ENCODE assay signal across 8 cellular contexts in the genomic region with DNA sequence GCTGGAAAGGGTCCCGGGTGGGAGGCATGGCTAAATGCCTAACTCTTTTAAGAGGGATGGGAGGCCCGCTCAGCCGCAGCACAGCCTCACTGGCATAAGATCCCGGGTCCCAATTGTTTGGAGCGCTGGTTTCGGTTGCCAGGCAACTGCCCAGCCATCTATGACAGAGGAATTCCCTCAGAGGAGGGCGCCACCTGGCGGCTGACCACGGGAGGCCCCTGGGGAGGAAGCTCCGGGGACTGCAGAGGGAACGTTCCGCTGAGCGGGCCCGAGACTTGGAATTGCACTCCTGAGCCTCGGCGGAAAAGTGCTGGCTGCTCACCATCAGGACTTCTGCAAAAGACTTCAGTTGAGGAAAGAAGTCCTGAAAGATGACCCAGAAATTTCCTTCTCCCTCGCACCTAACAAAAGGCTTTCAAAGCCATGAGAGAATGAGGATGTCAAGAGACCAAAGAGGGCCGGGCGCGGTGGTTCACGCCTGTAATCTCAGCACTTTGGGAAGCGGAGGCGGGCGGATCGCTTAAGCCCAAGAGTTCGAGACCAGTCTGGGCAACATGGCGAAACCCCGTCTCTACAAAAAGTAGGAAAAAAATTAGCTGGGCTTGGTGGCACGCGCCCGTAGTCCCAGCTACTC. TPM values are rescaled to one million over a fixed set of nuclear protein-coding genes. Genes with fewer than 3 reads are reported as not detected.
DNase-seq lines count a peak whose midpoint lies in the region; ATAC-seq and TF ChIP-seq lines count a peak whose summit lies in the region.

No MANE protein-coding gene starts in this region.

- H3K27me3 Mint-ChIP-seq in activated CD8-positive, alpha-beta T cell treated with anti-CD3 and anti-CD28 coated beads, Interleukin-2, amount 10 ng/mL, durations not matched to agents 7 days and 5 days (ENCODE audit: low read depth): peaks cover 26% of the 10 kb centered on the region

- POLR2A ChIA-PET in activated CD8-positive, alpha-beta T cell treated with anti-CD3 and anti-CD28 coated beads, Interleukin-2, amount 10 ng/mL, durations not matched to agents 7 days and 5 days (lab: Charles Lee): interaction anchor here (0.6 to 7.2 kb wide), 2 partner anchors 12 to 37 kb away, joined by 3 to 50 read pairs; a partner anchor contains a TSS

- CTCF ChIA-PET in activated CD8-positive, alpha-beta T cell treated with anti-CD3 and anti-CD28 coated beads, Interleukin-2, amount 10 ng/mL, durations not matched to agents 7 days and 5 days (lab: Charles Lee): interaction anchor here (0.6 to 4.6 kb wide), 47 partner anchors 9 to 1226 kb away, joined by 3 to 80 read pairs (median 5); a partner anchor contains a TSS

- WGBS in ectodermal cell, 2 experiments: 9 to 10% methylated on average over 31 of the region's 31 CpGs

- H3K4me1 Mint-ChIP-seq in activated CD8-positive, alpha-beta T cell treated with anti-CD3 and anti-CD28 coated beads, Interleukin-2, amount 10 ng/mL, durations not matched to agents 7 days and 5 days (ENCODE audit: low read depth): peaks cover 33% of the 10 kb centered on the region

- peak overlapping the region; percentile 75 for H3K27ac ChIP-seq in ectodermal cell (ENCODE audit: insufficient read depth, low read depth, low read length, poor library complexity, severe bottlenecking)

- H3K9me3 ChIP-seq in ectodermal cell (ENCODE audit: control insufficient read depth, low read length): no peaks in the 10 kb centered on the region

- H3K4me1 ChIP-seq in ectodermal cell (ENCODE audit: control insufficient read depth, insufficient read depth, low read length): peaks cover 19% of the 10 kb centered on the region

- DNase-seq in AG10803 (ENCODE audit: low read depth) (peak; percentile 84), NCI-H748 treated with DMSO at 0.1 percent for 48 hours (lab: John Stamatoyannopoulos, UW) (peak; percentile 89), lung microvascular endothelial cell (ENCODE audit: low read depth in 2 of 2) (peak; percentile 90 to 91)
- DNase-seq in activated CD8-positive, alpha-beta T cell treated with anti-CD3 and anti-CD28 coated beads, Interleukin-2, amount 10 ng/mL, durations not matched to agents 7 days and 5 days: peak; percentile 91
- peak; percentile 80 to 90 (median 81) for DNase-seq in stimulated activated CD4-positive, alpha-beta T cell treated with anti-CD3 and anti-CD28 coated beads, TNF-alpha, amount 100 ng/mL, for 24 hours (ENCODE audit: low read depth in 3 of 3)

- H3K4me3 ChIP-seq in AG10803 (ENCODE audit: low read length) (peak overlapping the region; percentile 6), ectodermal cell (ENCODE audit: insufficient read depth, low read depth, low read length) (no peak overlapping the region)

- ATAC-seq in GM19035 (IDR thresholded peaks at IDR 0.05; ENCODE audit: unreplicated experiment) (peak; percentile 71), HG03521 (IDR thresholded peaks at IDR 0.05; ENCODE audit: unreplicated experiment) (peak; percentile 48)
- ATAC-seq in activated CD8-positive, alpha-beta T cell treated with anti-CD3 and anti-CD28 coated beads, Interleukin-2, amount 10 ng/mL, durations not matched to agents 7 days and 5 days: peak; percentile 63

- H3K36me3 Mint-ChIP-seq in activated CD8-positive, alpha-beta T cell treated with anti-CD3 and anti-CD28 coated beads, Interleukin-2, amount 10 ng/mL, durations not matched to agents 7 days and 5 days (ENCODE audit: low read depth): no peaks in the 10 kb centered on the region

- TF ChIP-seq CTCF in AG10803 (conservative IDR thresholded peaks at IDR 0.05; ENCODE audit: low read length): peak; percentile 91

- H3K36me3 ChIP-seq in ectodermal cell (ENCODE audit: control insufficient read depth, insufficient read depth, low read length): no peaks in the 10 kb centered on the region

- H3K27me3 ChIP-seq in ectodermal cell (ENCODE audit: control insufficient read depth, insufficient read depth, low read length, poor library complexity, severe bottlenecking): peaks cover 76% of the 10 kb centered on the region

- H3K4me3 Mint-ChIP-seq in activated CD8-positive, alpha-beta T cell treated with anti-CD3 and anti-CD28 coated beads, Interleukin-2, amount 10 ng/mL, durations not matched to agents 7 days and 5 days: peak overlapping the region; percentile 72

- no peaks in the 10 kb centered on the region for H3K9me3 Mint-ChIP-seq in activated CD8-positive, alpha-beta T cell treated with anti-CD3 and anti-CD28 coated beads, Interleukin-2, amount 10 ng/mL, durations not matched to agents 7 days and 5 days (ENCODE audit: insufficient read depth)

- H3K27ac Mint-ChIP-seq in activated CD8-positive, alpha-beta T cell treated with anti-CD3 and anti-CD28 coated beads, Interleukin-2, amount 10 ng/mL, durations not matched to agents 7 days and 5 days: peak overlapping the region; percentile 58

RNA-seq across cellular contexts. Expression of a gene that starts 1.1 kb away (rescaled TPM):
- 1 to 10 TPM; 1.9 to 2.8 TPM for total RNA-seq in activated CD8-positive, alpha-beta T cell treated with anti-CD3 and anti-CD28 coated beads, Interleukin-2, amount 10 ng/mL, durations not matched to agents 7 days and 5 days
- 0.59 TPM for polyA plus RNA-seq in ectodermal cell (2013, experiment 1 of 4)
- 0.89 TPM for polyA plus RNA-seq in ectodermal cell (2013, experiment 2 of 4)
- 1.2 TPM for polyA plus RNA-seq in ectodermal cell (2013, experiment 3 of 4)
- polyA plus RNA-seq in ectodermal cell (2013, experiment 4 of 4): 1.2 TPM
- under 0.01 and 0.22 TPM in 2 replicates for total RNA-seq in lung microvascular endothelial cell

RNA-seq across cellular contexts. Expression of a gene that starts 22.2 kb away (rescaled TPM):
- total RNA-seq in activated CD8-positive, alpha-beta T cell treated with anti-CD3 and anti-CD28 coated beads, Interleukin-2, amount 10 ng/mL, durations not matched to agents 7 days and 5 days: 10 to 100 TPM; 20.8 to 21.2 TPM
- polyA plus RNA-seq in ectodermal cell (2013, experiment 1 of 4): 20.2 TPM
- 22.3 TPM for polyA plus RNA-seq in ectodermal cell (2013, experiment 2 of 4)
- 18.6 TPM for polyA plus RNA-seq in ectodermal cell (2013, experiment 3 of 4)
- polyA plus RNA-seq in ectodermal cell (2013, experiment 4 of 4): 21.5 TPM
- 16.6 and 22.6 TPM in 2 replicates for total RNA-seq in lung microvascular endothelial cell

RNA-seq across cellular contexts. Expression of a gene that starts 37.0 kb away (rescaled TPM):
- 10 to 100 TPM; 24.5 to 24.6 TPM for total RNA-seq in activated CD8-positive, alpha-beta T cell treated with anti-CD3 and anti-CD28 coated beads, Interleukin-2, amount 10 ng/mL, durations not matched to agents 7 days and 5 days
- polyA plus RNA-seq in ectodermal cell (2013, experiment 1 of 4): 42.4 TPM
- 48.8 TPM for polyA plus RNA-seq in ectodermal cell (2013, experiment 2 of 4)
- 35.1 TPM for polyA plus RNA-seq in ectodermal cell (2013, experiment 3 of 4)
- polyA plus RNA-seq in ectodermal cell (2013, experiment 4 of 4): 35.5 TPM
- 35.3 and 70.2 TPM in 2 replicates for total RNA-seq in lung microvascular endothelial cell
